In genomic region chr5:82100303-82101077, GRCh38 we compare ENCODE assay signal across 1 cellular context.
TF ChIP-seq lines count a peak whose summit lies in the region.

No MANE protein-coding gene starts in this region.

TF ChIP-seq in HCT116, 20 proteins besides CTCF, POLR2A, EP300 and RAD21:
- no peak for TF ChIP-seq EZH2phosphoT487 (IDR thresholded peaks at IDR 0.05; ENCODE audit: borderline replicate concordance)
- no peak for TF ChIP-seq JUND (IDR thresholded peaks at IDR 0.05)
- TF ChIP-seq ZFX (IDR thresholded peaks at IDR 0.05): no peak
- no peak for TF ChIP-seq REST (IDR thresholded peaks at IDR 0.05; ENCODE audit: low read depth)
- TF ChIP-seq ZBTB33 (IDR thresholded peaks at IDR 0.05; ENCODE audit: extremely low read depth, insufficient replicate concordance, low read length): no peak
- TF ChIP-seq CBX3 (IDR thresholded peaks at IDR 0.05; ENCODE audit: low read depth): no peak
